27 cellular contexts compared by ENCODE assay signal in genomic region chr5:133843911-133844310, GRCh38.
DNase-seq lines count a peak whose midpoint lies in the region; ATAC-seq and TF ChIP-seq lines count a peak whose summit lies in the region.
"Had no signal": no experiment of that assay in that cellular context is flagged by ENCODE, and none has a peak within 500 bp of the region (broad histone marks: within the 10 kb centered on the region; RNA-seq: fewer than 3 reads in every experiment).

No MANE protein-coding gene starts in this region.

- H2BK120ac ChIP-seq in mesendoderm (ENCODE audit: low read depth, low read length) = no peak overlapping the region

- no peak overlapping the region for H3K4me3 ChIP-seq in adipocyte (ENCODE audit: low read length)
- no peak overlapping the region for H3K4me3 ChIP-seq in neural progenitor cell
- H3K4me3 ChIP-seq in mesendoderm (ENCODE audit: low read length) = no peak overlapping the region
- H3K4me3 ChIP-seq: A549, HAP-1, K562, MG63 had no signal

- H3K9ac ChIP-seq in adipocyte (ENCODE audit: low read length) (no peak overlapping the region), neural progenitor cell (no peak overlapping the region), mesendoderm (ENCODE audit: low read length) (no peak overlapping the region)

- no peak overlapping the region for H2BK15ac ChIP-seq in mesendoderm (replicated peaks; ENCODE audit: low read depth)

- H3K23ac ChIP-seq in mesendoderm (ENCODE audit: low read length) = no peak overlapping the region

- no peak overlapping the region for H3K4me3 Mint-ChIP-seq in neural progenitor cell
- H3K4me3 Mint-ChIP-seq: B cell; CD4-positive, CD25-positive, alpha-beta regulatory T cell; T-cell had no signal

- H3K56ac ChIP-seq in mesendoderm (ENCODE audit: low read length) = no peak overlapping the region

- H2AFZ ChIP-seq in neural progenitor cell (replicated peaks) = peak overlapping the region; percentile 42

- H3K27me3 ChIP-seq in adipocyte (replicated peaks; ENCODE audit: control insufficient read depth, insufficient read depth, low read length) (peaks cover 48% of the 10 kb centered on the region), neural progenitor cell (no peaks in the 10 kb centered on the region), mesendoderm (ENCODE audit: insufficient read depth, low read length, poor library complexity) (no peaks in the 10 kb centered on the region)
- H3K27me3 ChIP-seq: MG63 had no signal

- H3K36me3 ChIP-seq in adipocyte (ENCODE audit: control insufficient read depth, insufficient read depth, low read length, severe bottlenecking) (no peaks in the 10 kb centered on the region), neural progenitor cell (no peaks in the 10 kb centered on the region), mesendoderm (ENCODE audit: control insufficient read depth, insufficient read depth, low read length) (no peaks in the 10 kb centered on the region)
- H3K36me3 ChIP-seq: HAP-1, MG63 had no signal

- H4K8ac ChIP-seq in mesendoderm (ENCODE audit: low read depth, low read length) = no peak overlapping the region

- H3K27me3 Mint-ChIP-seq in neural progenitor cell (ENCODE audit: insufficient read depth, low read depth) = peaks cover 5% of the 10 kb centered on the region
- H3K27me3 Mint-ChIP-seq: B cell had no signal

- no peak overlapping the region for H3K4ac ChIP-seq in mesendoderm (ENCODE audit: low read depth, low read length)

- no peak for TF ChIP-seq CTCF in neural progenitor cell (IDR thresholded peaks at IDR 0.05)

- no peak overlapping the region for H3K18ac ChIP-seq in mesendoderm (ENCODE audit: low read length)

- ATAC-seq in HG03457 (IDR thresholded peaks at IDR 0.05; ENCODE audit: unreplicated experiment) = no peak
- ATAC-seq: A549, HepG2, K562, SK-N-SH treated with all-trans-retinoic acid at 6 μM for 48 hours, T-cell had no signal

- no peaks in the 10 kb centered on the region for H3K79me2 ChIP-seq in neural progenitor cell (ENCODE audit: low read depth)
- H3K79me2 ChIP-seq in mesendoderm (ENCODE audit: control insufficient read depth, insufficient read depth, low read length) = no peaks in the 10 kb centered on the region

- H3K4me1 Mint-ChIP-seq in neural progenitor cell = peaks cover 17% of the 10 kb centered on the region
- H3K4me1 Mint-ChIP-seq: CD4-positive, CD25-positive, alpha-beta regulatory T cell had no signal

- H3F3A ChIP-seq in neural progenitor cell (ENCODE audit: low read depth) = no peaks in the 10 kb centered on the region

- no peaks in the 10 kb centered on the region for H3K9me3 ChIP-seq in adipocyte (ENCODE audit: control insufficient read depth, low read length)
- H3K9me3 ChIP-seq in neural progenitor cell (ENCODE audit: low read depth) = no peaks in the 10 kb centered on the region
- H3K9me3 ChIP-seq: A549, Caco-2, HAP-1, MG63 had no signal

- no peak overlapping the region for H3K4me2 ChIP-seq in neural progenitor cell
- H3K4me2 ChIP-seq in mesendoderm (ENCODE audit: low read length) = no peak overlapping the region
- H3K4me2 ChIP-seq: A549 had no signal

- H3K4me1 ChIP-seq in adipocyte (ENCODE audit: control insufficient read depth, insufficient read depth, low read length) (no peaks in the 10 kb centered on the region), neural progenitor cell (peaks cover 7% of the 10 kb centered on the region), mesendoderm (ENCODE audit: control insufficient read depth, low read depth, low read length) (no peaks in the 10 kb centered on the region)
- H3K4me1 ChIP-seq: A549, Caco-2, HAP-1 had no signal

- DNase-seq in NCI-H82 (lab: John Stamatoyannopoulos, UW) (peak; percentile 76), NCI-H82 treated with DMSO at 0.1 percent for 48 hours (lab: John Stamatoyannopoulos, UW; ENCODE audit: unreplicated experiment) (no peak), COLO668 (lab: John Stamatoyannopoulos, UW; ENCODE audit: unreplicated experiment) (peak; percentile 11), adipocyte (ENCODE audit: low read depth) (peak; percentile 12), neural progenitor cell (ENCODE audit: low spot score) (no peak), mesendoderm (no peak)
- DNase-seq: Caco-2; CD4-positive, CD25-positive, alpha-beta regulatory T cell; DMS 273 treated with DMSO at 0.1 percent for 48 hours; DMS79 treated with DMSO at 0.1 percent for 48 hours; MG63; NCI-H1436; NCI-H1930; NCI-H2171; NCI-H345; NCI-H526; NK-92 treated with Interleukin-12 subunit alpha and Interleukin-12 subunit beta, amount 100 ng/mL, for 24 hours; SIG-M5; T-cell had no signal

- no peaks in the 10 kb centered on the region for H3K36me3 Mint-ChIP-seq in neural progenitor cell
- H3K36me3 Mint-ChIP-seq: CD4-positive, CD25-positive, alpha-beta regulatory T cell; T-cell had no signal

- no peak overlapping the region for H4K5ac ChIP-seq in mesendoderm (ENCODE audit: low read length)

- H4K20me1 ChIP-seq in neural progenitor cell (ENCODE audit: low read depth) = no peaks in the 10 kb centered on the region

- no peak overlapping the region for H2BK5ac ChIP-seq in mesendoderm (ENCODE audit: low read length)

- peaks cover 1% of the 10 kb centered on the region for H3K9me3 Mint-ChIP-seq in neural progenitor cell
- H3K9me3 Mint-ChIP-seq: CD4-positive, CD25-positive, alpha-beta regulatory T cell; T-cell had no signal

- no peaks in the 10 kb centered on the region for H3K79me1 ChIP-seq in mesendoderm (ENCODE audit: low read length)

- no peak overlapping the region for H2AK5ac ChIP-seq in mesendoderm (ENCODE audit: low read length)

- no CpG with 5 or more reads among the region's 4 CpGs for WGBS in mesendoderm (ENCODE audit: extremely low coverage, insufficient coverage, low lambda C conversion rate)

- H3K27ac ChIP-seq in neural progenitor cell (no peak overlapping the region), mesendoderm (ENCODE audit: low read depth, low read length) (no peak overlapping the region)
- H3K27ac ChIP-seq: A549, HL-60 had no signal

- no peak overlapping the region for H3K27ac Mint-ChIP-seq in neural progenitor cell
- H3K27ac Mint-ChIP-seq: B cell; CD4-positive, CD25-positive, alpha-beta regulatory T cell; T-cell had no signal

Comparison
In these comparisons a context has a peak if more than half of its experiments do, and no peak if none do; other contexts are left out.
1. DNase-seq: peak in NCI-H82 (single experiment), COLO668 (single experiment) and adipocyte (single experiment); none in NCI-H82 treated with DMSO at 0.1 percent for 48 hours (single experiment), neural progenitor cell (single experiment) and mesendoderm (single experiment).